ENCODE assay signal across 8 cellular contexts in the genomic region with DNA sequence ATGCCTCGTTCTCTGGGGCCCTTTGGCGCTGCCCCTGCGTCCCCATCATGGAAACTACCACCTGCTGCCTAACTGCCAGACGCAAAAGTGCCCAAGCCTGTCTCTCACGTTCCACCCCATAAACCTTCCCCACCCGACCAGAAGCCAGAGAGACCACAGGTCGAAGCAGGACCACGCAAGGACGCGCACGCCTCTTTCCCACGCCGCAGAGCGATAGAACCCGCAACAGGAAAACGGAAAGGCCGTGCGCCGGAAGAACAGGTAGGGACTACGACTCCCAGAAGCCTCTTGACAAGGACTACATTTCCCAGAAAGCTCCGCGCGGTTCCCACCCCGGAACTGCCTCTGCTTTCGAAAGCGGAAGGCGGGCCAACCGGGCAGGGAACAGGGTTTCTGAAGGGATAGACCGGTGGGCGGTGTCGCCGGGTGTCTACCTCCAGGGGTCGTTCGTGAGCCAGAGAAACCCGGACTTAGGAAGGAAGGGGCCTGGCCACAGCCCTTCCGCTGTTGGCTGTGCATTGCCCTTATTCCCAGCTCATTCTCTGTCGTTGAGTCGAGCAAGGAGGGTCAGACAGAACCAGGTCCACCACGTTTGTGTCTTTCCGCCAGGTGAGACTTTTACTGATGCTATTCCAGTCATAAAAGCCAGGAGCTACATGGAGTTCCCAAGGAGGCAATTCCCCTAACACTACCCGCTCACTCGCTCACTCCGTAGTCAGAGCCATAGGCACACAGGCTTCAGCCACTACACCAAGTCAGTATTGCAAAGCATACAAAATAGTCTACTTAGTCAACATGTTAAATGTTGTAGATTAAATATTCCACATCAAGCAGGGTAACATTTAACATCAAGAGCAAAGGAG. TPM values are rescaled to one million over a fixed set of nuclear protein-coding genes. Genes with fewer than 3 reads are reported as not detected.
DNase-seq lines count a peak whose midpoint lies in the region; ATAC-seq and TF ChIP-seq lines count a peak whose summit lies in the region.

No MANE protein-coding gene starts in this region.

- POLR2A ChIA-PET in A673 (lab: Charles Lee; ENCODE audit: low non-redundant PET), result no interaction called here
- POLR2A ChIA-PET in MCF 10A (lab: Yijun Ruan, JAX), result interaction anchor here (0.6 to 1.8 kb wide), 33 partner anchors 9 to 992 kb away, joined by 3 to 26 read pairs (median 4); a partner anchor contains a TSS

- peak overlapping the region; percentile 86 for H3K4me3 Mint-ChIP-seq in MCF 10A (ENCODE audit: unreplicated experiment)

- no peaks in the 10 kb centered on the region for H3K9me3 ChIP-seq in A673 (ENCODE audit: low read depth, low read length, poor library complexity, severe bottlenecking)
- no peaks in the 10 kb centered on the region for H3K9me3 ChIP-seq in iPS-18a (ENCODE audit: control insufficient read depth, low read depth, low read length)
- no peaks in the 10 kb centered on the region for H3K9me3 ChIP-seq in skeletal muscle tissue (ENCODE audit: control insufficient read depth in 3 of 3, low read length in 3 of 3)

- CTCF ChIA-PET in A673 (lab: Charles Lee), result interaction anchor here (0.5 to 1.7 kb wide), 8 partner anchors 9 to 249 kb away, joined by 3 to 21 read pairs (median 4); no protein-coding TSS in a partner anchor
- CTCF ChIA-PET in MCF 10A (lab: Yijun Ruan, JAX), result interaction anchor here (0.6 to 16.8 kb wide), 25 partner anchors 9 to 355 kb away, joined by 3 to 392 read pairs (median 4); a partner anchor contains a TSS

- H3K9me3 Mint-ChIP-seq in MCF 10A (ENCODE audit: unreplicated experiment), result no peaks in the 10 kb centered on the region

- no peaks in the 10 kb centered on the region for H3K36me3 Mint-ChIP-seq in MCF 10A (ENCODE audit: insufficient read depth, unreplicated experiment)

- TF ChIP-seq POLR2A in GM18526 (IDR thresholded peaks at IDR 0.05; ENCODE audit: extremely low read depth, insufficient read length), result peak; percentile 72

- H3K27ac ChIP-seq in A673 (ENCODE audit: low read depth, low read length, poor library complexity, severe bottlenecking), result peak overlapping the region; percentile 65
- peak overlapping the region; percentile 61 for H3K27ac ChIP-seq in iPS-18a (ENCODE audit: low read length)
- peak overlapping the region; percentile 66 for H3K27ac ChIP-seq in skeletal muscle tissue (ENCODE audit: low read depth, low read length)

- TF ChIP-seq CTCF in A673 (conservative IDR thresholded peaks at IDR 0.05; ENCODE audit: low read depth, low read length), result peak; percentile 82
- TF ChIP-seq CTCF in MCF 10A (IDR thresholded peaks at IDR 0.05; ENCODE audit: unreplicated experiment), result peak; percentile 61

- no peaks in the 10 kb centered on the region for H3K27me3 Mint-ChIP-seq in MCF 10A (ENCODE audit: insufficient read depth, unreplicated experiment)

- ATAC-seq in HG03066 (IDR thresholded peaks at IDR 0.05; ENCODE audit: low read depth, unreplicated experiment), result peak; percentile 97

- intact Hi-C loops in A673 (cut with micrococcal nuclease; ENCODE audit: unreplicated experiment), result loop anchor here (2.0 to 5.0 kb wide), 2 partner anchors 141 to 246 kb away; no protein-coding TSS in a partner anchor
- intact Hi-C loops in MCF 10A (cut with micrococcal nuclease), result loop anchor here (1.0 to 2.0 kb wide), 3 partner anchors 49 to 250 kb away; no protein-coding TSS in a partner anchor

- peak overlapping the region; percentile 65 for H3K4me3 ChIP-seq in A673 (ENCODE audit: low read depth, low read length, poor library complexity, severe bottlenecking)
- peak overlapping the region; percentile 97 for H3K4me3 ChIP-seq in iPS-18a (ENCODE audit: low read length)
- peak overlapping the region; percentile 90 to 99 (median 99) for H3K4me3 ChIP-seq in skeletal muscle tissue (ENCODE audit: low read length in 3 of 3)

- peaks cover 7% of the 10 kb centered on the region for H3K4me1 Mint-ChIP-seq in MCF 10A (ENCODE audit: insufficient read depth, unreplicated experiment)

- peak overlapping the region; percentile 85 for H3K27ac Mint-ChIP-seq in MCF 10A (ENCODE audit: low read depth, unreplicated experiment)

- H3K4me1 ChIP-seq in A673 (ENCODE audit: insufficient read depth, low read length, poor library complexity, severe bottlenecking) (no peaks in the 10 kb centered on the region), iPS-18a (ENCODE audit: control insufficient read depth, low read depth, low read length) (peaks cover 8% of the 10 kb centered on the region), skeletal muscle tissue (ENCODE audit: control insufficient read depth in 3 of 3, insufficient read depth in 3 of 3, low read length in 3 of 3) (peaks cover 11 to 28% (median 19%) of the 10 kb centered on the region in 3 donors)

- H3K27me3 ChIP-seq in A673 (replicated peaks; ENCODE audit: insufficient read depth, low read depth, low read length, poor library complexity) (no peaks in the 10 kb centered on the region), iPS-18a (ENCODE audit: control insufficient read depth, insufficient read depth, low read length) (peaks cover 8% of the 10 kb centered on the region), skeletal muscle tissue (ENCODE audit: control insufficient read depth in 3 of 3, insufficient read depth in 3 of 3, low read length in 3 of 3) (no peaks in the 10 kb centered on the region)

- H3K9ac ChIP-seq in iPS-18a (ENCODE audit: low read length) (peak overlapping the region; percentile 78), skeletal muscle tissue (ENCODE audit: low read depth in 1 of 3, low read length in 3 of 3) (peak overlapping the region; percentile 78 to 92 (median 91))

- H3K36me3 ChIP-seq in A673 (ENCODE audit: insufficient read depth, low read length, poor library complexity, severe bottlenecking), result no peaks in the 10 kb centered on the region
- no peaks in the 10 kb centered on the region for H3K36me3 ChIP-seq in iPS-18a (ENCODE audit: control insufficient read depth, low read depth, low read length)
- H3K36me3 ChIP-seq in skeletal muscle tissue (ENCODE audit: control insufficient read depth in 3 of 3, insufficient read depth in 3 of 3, low read length in 3 of 3), result no peaks in the 10 kb centered on the region

- DNase-seq in A673 (ENCODE audit: low spot score) (peak; percentile 98), NCI-H2107 treated with DMSO at 0.1 percent for 48 hours (lab: John Stamatoyannopoulos, UW; ENCODE audit: unreplicated experiment) (peak; percentile 98), UCSD-AML1 (lab: John Stamatoyannopoulos, UW; ENCODE audit: unreplicated experiment) (peak; percentile 97), MCF 10A (ENCODE audit: unreplicated experiment) (peak; percentile 98)

- BruUV-seq in A673 (replicated peaks; lab: Mats Ljungman, UMichigan) (TSS peak; percentile 93), MCF 10A (replicated peaks; lab: Mats Ljungman, UMichigan) (TSS peak; percentile 93)

RNA-seq across cellular contexts. Expression of a gene that starts 56.6 kb away (rescaled TPM):
- total RNA-seq in A673 (2021) (19.1 and 23.7 TPM in 2 replicates), MCF 10A (2022) (168 and 186 TPM in 2 replicates), skeletal muscle tissue (29.7 TPM)

Comparison
In these comparisons a context has a peak if more than half of its experiments do, and no peak if none do; other contexts are left out.
1. Peak in every context shown above with its lines: DNase-seq, ATAC-seq, H3K4me3 ChIP-seq and H3K27ac ChIP-seq.